7 cellular contexts compared by ENCODE assay signal in the genomic region with DNA sequence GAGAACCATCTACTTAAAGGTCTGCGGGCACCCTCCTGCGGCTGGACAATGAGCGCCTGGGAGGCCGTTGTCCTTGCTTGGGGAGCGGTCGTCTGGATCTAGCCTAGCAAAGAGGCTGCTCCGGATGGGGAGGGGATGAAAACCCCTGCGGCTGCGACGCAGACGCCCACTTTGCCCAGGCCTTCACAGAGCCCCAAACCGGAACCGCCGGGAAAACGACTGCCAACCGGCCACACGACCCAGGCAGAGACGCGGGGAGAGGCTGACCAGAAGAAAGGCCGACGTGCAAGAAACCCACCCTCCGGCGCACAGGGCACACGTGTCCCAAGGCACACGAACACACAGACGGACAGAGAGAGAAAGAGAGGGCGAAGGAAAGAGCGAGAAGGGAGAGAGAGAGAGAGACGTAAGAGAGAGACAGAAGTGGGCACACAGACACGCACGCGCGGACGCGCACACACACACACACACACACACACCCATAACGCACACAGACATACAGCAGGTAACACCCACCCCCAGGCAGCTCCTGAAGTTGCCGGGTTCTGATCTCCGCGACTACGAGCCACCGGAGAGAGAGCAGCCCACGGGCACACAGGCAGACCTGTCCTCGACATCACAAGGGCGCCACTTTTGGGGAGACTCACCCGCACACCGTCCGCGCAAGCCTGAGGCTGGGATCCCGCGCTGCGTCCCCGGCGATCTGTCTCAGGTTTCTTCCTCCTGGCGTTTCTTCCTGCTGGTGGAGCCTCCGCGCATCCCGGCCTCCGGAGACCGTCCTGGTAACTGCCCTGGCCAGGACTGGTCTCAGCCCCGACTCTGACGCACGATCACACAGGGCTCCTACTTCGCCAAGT.
A peak's percentile ranks its signal among the peaks of the same experiment; 100 is the strongest.
DNase-seq lines count a peak whose midpoint lies in the region; ATAC-seq and TF ChIP-seq lines count a peak whose summit lies in the region.
"Not testable (repeated sequence)": the region's sequence is repeated elsewhere in the genome, so short reads cannot be mapped to it uniquely, and the experiment has no call there.

No MANE protein-coding gene starts in this region.

- not testable (repeated sequence) for H3K4me1 ChIP-seq in RWPE2 (ENCODE audit: insufficient read depth, poor library complexity, severe bottlenecking); breast epithelium; lung (ENCODE audit: control insufficient read depth in 2 of 2, insufficient read depth in 2 of 2, low read length in 2 of 2)

- intact Hi-C loops in activated T-helper 1 cell treated with anti-CD3 and anti-CD28 coated beads, Interleukin-12 subunit alpha, Interleukin-12 subunit beta, Interleukin-2, Interleukin-4 antibody, amounts not matched to agents 30 ng/mL and 10 ng/mL and 1 ng/mL, durations not matched to agents 14 hours and 24 hours and 36 hours (cut with micrococcal nuclease); breast epithelium (cut with DNase I; ENCODE audit: low total_unique reads): not testable (repeated sequence)

- H3K27ac ChIP-seq in RWPE2 (ENCODE audit: poor library complexity, severe bottlenecking); breast epithelium; lung (ENCODE audit: low read depth in 1 of 2, low read length in 1 of 2): not testable (repeated sequence)

- not testable (repeated sequence) for H3K36me3 Mint-ChIP-seq in activated T-helper 1 cell treated with anti-CD3 and anti-CD28 coated beads, Interleukin-12 subunit alpha, Interleukin-12 subunit beta, Interleukin-2, Interleukin-4 antibody, amounts not matched to agents 30 ng/mL and 10 ng/mL and 1 ng/mL, durations not matched to agents 14 hours and 24 hours and 36 hours (ENCODE audit: low read depth)

- H3K27me3 Mint-ChIP-seq in activated T-helper 1 cell treated with anti-CD3 and anti-CD28 coated beads, Interleukin-12 subunit alpha, Interleukin-12 subunit beta, Interleukin-2, Interleukin-4 antibody, amounts not matched to agents 30 ng/mL and 10 ng/mL and 1 ng/mL, durations not matched to agents 14 hours and 24 hours and 36 hours (ENCODE audit: insufficient read depth): not testable (repeated sequence)

- not testable (repeated sequence) for H3K9me3 ChIP-seq in RWPE2 (ENCODE audit: severe bottlenecking); lung (ENCODE audit: control insufficient read depth in 2 of 2, insufficient read depth in 1 of 2, low read length in 1 of 2)
- H3K9me3 ChIP-seq in breast epithelium: peaks cover 6 to 19% of the 10 kb centered on the region in 2 donors

- H3K36me3 ChIP-seq in RWPE2 (ENCODE audit: low read depth); breast epithelium; lung (ENCODE audit: control insufficient read depth in 2 of 2, insufficient read depth in 2 of 2, low read length in 2 of 2): not testable (repeated sequence)

- TF ChIP-seq CTCF in RWPE2 (IDR thresholded peaks at IDR 0.05; ENCODE audit: poor library complexity, severe bottlenecking); breast epithelium (IDR thresholded peaks at IDR 0.05); fibroblast of mammary gland (conservative IDR thresholded peaks at IDR 0.05; ENCODE audit: control insufficient read depth, insufficient read depth, low read depth, low read length); lung (IDR thresholded peaks at IDR 0.05; ENCODE audit: control extremely low read depth, extremely low read depth): not testable (repeated sequence)

- H3K27me3 ChIP-seq in RWPE2 (ENCODE audit: insufficient read depth, poor library complexity, severe bottlenecking); breast epithelium; lung (ENCODE audit: control insufficient read depth, insufficient read depth): not testable (repeated sequence)

- H3K9me3 Mint-ChIP-seq in activated T-helper 1 cell treated with anti-CD3 and anti-CD28 coated beads, Interleukin-12 subunit alpha, Interleukin-12 subunit beta, Interleukin-2, Interleukin-4 antibody, amounts not matched to agents 30 ng/mL and 10 ng/mL and 1 ng/mL, durations not matched to agents 14 hours and 24 hours and 36 hours: peaks cover 14% of the 10 kb centered on the region

- peak overlapping the region; percentile 23 for H3K27ac Mint-ChIP-seq in activated T-helper 1 cell treated with anti-CD3 and anti-CD28 coated beads, Interleukin-12 subunit alpha, Interleukin-12 subunit beta, Interleukin-2, Interleukin-4 antibody, amounts not matched to agents 30 ng/mL and 10 ng/mL and 1 ng/mL, durations not matched to agents 14 hours and 24 hours and 36 hours

- DNase-seq in RWPE2 (ENCODE audit: low spot score); activated T-helper 1 cell treated with anti-CD3 and anti-CD28 coated beads, Interleukin-12 subunit alpha, Interleukin-12 subunit beta, Interleukin-2, Interleukin-4 antibody, amounts not matched to agents 30 ng/mL and 10 ng/mL and 1 ng/mL, durations not matched to agents 14 hours and 24 hours and 36 hours (ENCODE audit: low spot score); breast epithelium (ENCODE audit: low spot score in 2 of 2); fibroblast of mammary gland (ENCODE audit: low read depth); lung (ENCODE audit: low spot score); skeletal muscle cell (ENCODE audit: low read depth): not testable (repeated sequence)

- not testable (repeated sequence) for ATAC-seq in RWPE2 (ENCODE audit: low read depth); lung (ENCODE audit: insufficient read depth, low FRiP score)

- H3K4me3 ChIP-seq in RWPE2 (ENCODE audit: severe bottlenecking): peak overlapping the region; percentile 41
- H3K4me3 ChIP-seq in breast epithelium: peak overlapping the region in 2 of 3 donors; percentile 7 to 39
- peak overlapping the region; percentile 12 for H3K4me3 ChIP-seq in fibroblast of mammary gland (ENCODE audit: control insufficient read depth, low read depth, low read length)
- H3K4me3 ChIP-seq in lung: peak overlapping the region; percentile 52
- H3K4me3 ChIP-seq in skeletal muscle cell (ENCODE audit: low read depth, low read length): peak overlapping the region; percentile 33

- peak; percentile 27 for TF ChIP-seq POLR2A in GM18526 (IDR thresholded peaks at IDR 0.05; ENCODE audit: extremely low read depth, insufficient read length)
- TF ChIP-seq POLR2A in breast epithelium (IDR thresholded peaks at IDR 0.05): not testable (repeated sequence)

- peak overlapping the region; percentile 93 for H3K4me3 Mint-ChIP-seq in activated T-helper 1 cell treated with anti-CD3 and anti-CD28 coated beads, Interleukin-12 subunit alpha, Interleukin-12 subunit beta, Interleukin-2, Interleukin-4 antibody, amounts not matched to agents 30 ng/mL and 10 ng/mL and 1 ng/mL, durations not matched to agents 14 hours and 24 hours and 36 hours

- WGBS in lung, 2 donors: 52 to 82% methylated on average over 63 of the region's 63 CpGs

- H3K4me1 Mint-ChIP-seq in activated T-helper 1 cell treated with anti-CD3 and anti-CD28 coated beads, Interleukin-12 subunit alpha, Interleukin-12 subunit beta, Interleukin-2, Interleukin-4 antibody, amounts not matched to agents 30 ng/mL and 10 ng/mL and 1 ng/mL, durations not matched to agents 14 hours and 24 hours and 36 hours (ENCODE audit: low read depth): not testable (repeated sequence)
